ENCODE assay signal across 8 cellular contexts in genomic region chr1:151990058-151990855, GRCh38. TPM values are rescaled to one million over a fixed set of nuclear protein-coding genes. Genes with fewer than 3 reads are reported as not detected.
DNase-seq lines count a peak whose midpoint lies in the region; ATAC-seq and TF ChIP-seq lines count a peak whose summit lies in the region.

No MANE protein-coding gene starts in this region.

- no peak overlapping the region for H3K27ac Mint-ChIP-seq in IgD-negative memory B cell
- peak overlapping the region; percentile 97 for H3K27ac Mint-ChIP-seq in dendritic cell treated with granulocyte-macrophage colony-stimulating factor and Interleukin-4, amounts not matched to agents 40 ng/mL and 50 ng/mL, for 4 days
- peak overlapping the region; percentile 2 to 15 for H3K27ac Mint-ChIP-seq in natural killer cell treated with Interleukin-12 subunit alpha and Interleukin-12 subunit beta and Interleukin-15 and Interleukin-18, amount 100 ng/mL, for 72 hours

- peaks cover 10 to 39% (median 32%) of the 10 kb centered on the region in 3 donors for H3K4me1 Mint-ChIP-seq in IgD-negative memory B cell
- peaks cover 68% of the 10 kb centered on the region for H3K4me1 Mint-ChIP-seq in dendritic cell treated with granulocyte-macrophage colony-stimulating factor and Interleukin-4, amounts not matched to agents 40 ng/mL and 50 ng/mL, for 4 days (ENCODE audit: low read depth)
- peaks cover 60 to 73% of the 10 kb centered on the region in 2 donors for H3K4me1 Mint-ChIP-seq in natural killer cell treated with Interleukin-12 subunit alpha and Interleukin-12 subunit beta and Interleukin-15 and Interleukin-18, amount 100 ng/mL, for 72 hours (ENCODE audit: low read depth in 2 of 2)

- no peak for DNase-seq in natural killer cell treated with Interleukin-12 subunit alpha and Interleukin-12 subunit beta and Interleukin-15 and Interleukin-18, amount 100 ng/mL, for 72 hours (ENCODE audit: low spot score)
- DNase-seq in 8988T (no peak), HK-2 (ENCODE audit: unreplicated experiment) (no peak)

- ATAC-seq in natural killer cell treated with Interleukin-12 subunit alpha and Interleukin-12 subunit beta and Interleukin-15 and Interleukin-18, amount 100 ng/mL, for 72 hours: no peak
- ATAC-seq in HG02885 (IDR thresholded peaks at IDR 0.05; ENCODE audit: poor library complexity, unreplicated experiment): no peak
- no peak for ATAC-seq in GM19324 (IDR thresholded peaks at IDR 0.05; ENCODE audit: low FRiP score, unreplicated experiment)

- peak overlapping the region; percentile 11; the same call in 1 of the 2 replicates for H3K27ac ChIP-seq in C4-2B

- peak overlapping the region in 3 of 4 donors; percentile 10 to 88 (median 14) for H3K4me3 Mint-ChIP-seq in IgD-negative memory B cell
- H3K4me3 Mint-ChIP-seq in dendritic cell treated with granulocyte-macrophage colony-stimulating factor and Interleukin-4, amounts not matched to agents 40 ng/mL and 50 ng/mL, for 4 days: peak overlapping the region; percentile 93
- H3K4me3 Mint-ChIP-seq in natural killer cell treated with Interleukin-12 subunit alpha and Interleukin-12 subunit beta and Interleukin-15 and Interleukin-18, amount 100 ng/mL, for 72 hours: peak overlapping the region; percentile 90

- no peaks in the 10 kb centered on the region for H3K36me3 Mint-ChIP-seq in IgD-negative memory B cell
- peaks cover 72% of the 10 kb centered on the region for H3K36me3 Mint-ChIP-seq in dendritic cell treated with granulocyte-macrophage colony-stimulating factor and Interleukin-4, amounts not matched to agents 40 ng/mL and 50 ng/mL, for 4 days (ENCODE audit: low read depth)
- H3K36me3 Mint-ChIP-seq in natural killer cell treated with Interleukin-12 subunit alpha and Interleukin-12 subunit beta and Interleukin-15 and Interleukin-18, amount 100 ng/mL, for 72 hours: peaks cover 5% of the 10 kb centered on the region

- TF ChIP-seq CTCF in C4-2B (conservative IDR thresholded peaks at IDR 0.05): no peak

- H3K9me3 Mint-ChIP-seq in IgD-negative memory B cell: no peaks in the 10 kb centered on the region
- H3K9me3 Mint-ChIP-seq in dendritic cell treated with granulocyte-macrophage colony-stimulating factor and Interleukin-4, amounts not matched to agents 40 ng/mL and 50 ng/mL, for 4 days: no peaks in the 10 kb centered on the region
- no peaks in the 10 kb centered on the region for H3K9me3 Mint-ChIP-seq in natural killer cell treated with Interleukin-12 subunit alpha and Interleukin-12 subunit beta and Interleukin-15 and Interleukin-18, amount 100 ng/mL, for 72 hours

- no peaks in the 10 kb centered on the region for H3K27me3 Mint-ChIP-seq in IgD-negative memory B cell
- H3K27me3 Mint-ChIP-seq in dendritic cell treated with granulocyte-macrophage colony-stimulating factor and Interleukin-4, amounts not matched to agents 40 ng/mL and 50 ng/mL, for 4 days: no peaks in the 10 kb centered on the region
- H3K27me3 Mint-ChIP-seq in natural killer cell treated with Interleukin-12 subunit alpha and Interleukin-12 subunit beta and Interleukin-15 and Interleukin-18, amount 100 ng/mL, for 72 hours: no peaks in the 10 kb centered on the region

- intact Hi-C loops in dendritic cell treated with granulocyte-macrophage colony-stimulating factor and Interleukin-4, amounts not matched to agents 40 ng/mL and 50 ng/mL, for 4 days (cut with micrococcal nuclease): no loop called here

RNA-seq across cellular contexts. Expression of gene S100A10, which starts 3.4 kb away (rescaled TPM):
- polyA plus RNA-seq in IgD-negative memory B cell: 459 TPM
- total RNA-seq in natural killer cell treated with Interleukin-12 subunit alpha and Interleukin-12 subunit beta and Interleukin-15 and Interleukin-18, amount 100 ng/mL, for 72 hours: 100 to 1,000 TPM; 152 to 263 TPM

RNA-seq across cellular contexts. Expression of gene S100A11, which starts 46.5 kb away (rescaled TPM):
- 140 TPM for polyA plus RNA-seq in IgD-negative memory B cell
- total RNA-seq in natural killer cell treated with Interleukin-12 subunit alpha and Interleukin-12 subunit beta and Interleukin-15 and Interleukin-18, amount 100 ng/mL, for 72 hours: 100 to 1,000 TPM; 113 to 239 TPM

Comparison
In these comparisons a context has a peak if more than half of its experiments do, and no peak if none do; other contexts are left out.
1. H3K27ac Mint-ChIP-seq: peak in dendritic cell treated with granulocyte-macrophage colony-stimulating factor and Interleukin-4, amounts not matched to agents 40 ng/mL and 50 ng/mL, for 4 days (single experiment) and natural killer cell treated with Interleukin-12 subunit alpha and Interleukin-12 subunit beta and Interleukin-15 and Interleukin-18, amount 100 ng/mL, for 72 hours (2 of 2); none in IgD-negative memory B cell (0 of 3).
2. H3K4me3 Mint-ChIP-seq: peak in every context shown above with its lines; median percentile 93 in dendritic cell treated with granulocyte-macrophage colony-stimulating factor and Interleukin-4, amounts not matched to agents 40 ng/mL and 50 ng/mL, for 4 days; 90 in natural killer cell treated with Interleukin-12 subunit alpha and Interleukin-12 subunit beta and Interleukin-15 and Interleukin-18, amount 100 ng/mL, for 72 hours; 14 in IgD-negative memory B cell.